In genomic region chrX:47191806-47192401, GRCh38 we compare ENCODE assay signal across 8 cellular contexts. TPM values are rescaled to one million over a fixed set of nuclear protein-coding genes. Genes with fewer than 3 reads are reported as not detected.
A peak's percentile ranks its signal among the peaks of the same experiment; 100 is the strongest.
DNase-seq lines count a peak whose midpoint lies in the region; ATAC-seq and TF ChIP-seq lines count a peak whose summit lies in the region.

No MANE protein-coding gene starts in this region.

- H3K4me3 Mint-ChIP-seq in T-helper 1 cell treated with Interleukin-12 subunit alpha and Interleukin-12 subunit beta and Interleukin-4 antibody, amounts not matched to agents 30 μg/mL and 1 μg/mL, for 36 hours, result peak overlapping the region; percentile 94

- H3K4me1 ChIP-seq in fibroblast of lung (ENCODE audit: control insufficient read depth, extremely low read depth, insufficient read depth, low read length), result peaks cover 8% of the 10 kb centered on the region
- peaks cover 22% of the 10 kb centered on the region for H3K4me1 ChIP-seq in smooth muscle cell (ENCODE audit: low read depth)

- H3K27ac ChIP-seq in RWPE1 (peak overlapping the region; percentile 87), fibroblast of lung (ENCODE audit: insufficient read depth, low read length) (no peak overlapping the region), smooth muscle cell (ENCODE audit: low read depth) (no peak overlapping the region)

- H3K9me3 Mint-ChIP-seq in T-helper 1 cell treated with Interleukin-12 subunit alpha and Interleukin-12 subunit beta and Interleukin-4 antibody, amounts not matched to agents 30 μg/mL and 1 μg/mL, for 36 hours, result no peaks in the 10 kb centered on the region

- DNase-seq in T-helper 1 cell, result no peak
- DNase-seq in RWPE1 (ENCODE audit: low spot score), result no peak
- no peak for DNase-seq in fibroblast of lung (ENCODE audit: low read depth in 2 of 2)
- DNase-seq in smooth muscle cell (lab: John Stamatoyannopoulos, UW; ENCODE audit: unreplicated experiment), result no peak
- no peak for DNase-seq in SW480 (ENCODE audit: low spot score)
- DNase-seq in NCI-H1417 (lab: John Stamatoyannopoulos, UW), result no peak

- CTCF ChIA-PET in RWPE1 (lab: Yijun Ruan, JAX), result interaction anchor here (1.1 kb wide), 1 partner anchor 331 kb away, joined by 4 read pairs; no protein-coding TSS in a partner anchor

- H3K9me3 ChIP-seq in fibroblast of lung (ENCODE audit: control insufficient read depth, insufficient read depth, low read depth, low read length) (no peaks in the 10 kb centered on the region), smooth muscle cell (replicated peaks; ENCODE audit: low read depth) (no peaks in the 10 kb centered on the region)

- no peak for TF ChIP-seq CTCF in RWPE1 (conservative IDR thresholded peaks at IDR 0.05; ENCODE audit: low read depth)
- TF ChIP-seq CTCF in fibroblast of lung (conservative IDR thresholded peaks at IDR 0.05 in 1 of 2, IDR thresholded peaks at IDR 0.05 in 1 of 2; ENCODE audit: low read depth in 1 of 2, low read length in 2 of 2), result no peak
- no peak for TF ChIP-seq CTCF in smooth muscle cell (IDR thresholded peaks at IDR 0.05; ENCODE audit: borderline replicate concordance, insufficient read depth, poor library complexity, severe bottlenecking)

- H3K9ac ChIP-seq in fibroblast of lung (ENCODE audit: insufficient read depth, low read length) (no peak overlapping the region), smooth muscle cell (ENCODE audit: low read depth) (no peak overlapping the region)

- peaks cover 43% of the 10 kb centered on the region for H3K4me1 Mint-ChIP-seq in T-helper 1 cell treated with Interleukin-12 subunit alpha and Interleukin-12 subunit beta and Interleukin-4 antibody, amounts not matched to agents 30 μg/mL and 1 μg/mL, for 36 hours (ENCODE audit: low read depth)

- peak overlapping the region; percentile 46 to 70 (median 64) for H3K4me3 ChIP-seq in fibroblast of lung (replicated peaks in 1 of 4; ENCODE audit: control extremely low read depth in 1 of 4, insufficient read depth in 1 of 4, low read depth in 3 of 4, low read length in 4 of 4)
- peak overlapping the region; percentile 62 for H3K4me3 ChIP-seq in smooth muscle cell

- no peaks in the 10 kb centered on the region for H3F3A ChIP-seq in smooth muscle cell (ENCODE audit: low read depth)

- H3K36me3 Mint-ChIP-seq in T-helper 1 cell treated with Interleukin-12 subunit alpha and Interleukin-12 subunit beta and Interleukin-4 antibody, amounts not matched to agents 30 μg/mL and 1 μg/mL, for 36 hours (ENCODE audit: low read depth), result peaks cover 6% of the 10 kb centered on the region

- no peak for ATAC-seq in HG02763 (IDR thresholded peaks at IDR 0.05; ENCODE audit: unreplicated experiment)

- H4K20me1 ChIP-seq in fibroblast of lung (ENCODE audit: control insufficient read depth, extremely low read depth, insufficient read depth, low read length) (no peaks in the 10 kb centered on the region), smooth muscle cell (ENCODE audit: low read depth) (peaks cover 28% of the 10 kb centered on the region)

- WGBS in smooth muscle cell (ENCODE audit: low lambda C conversion rate), result 48% methylated on average over 16 of the region's 16 CpGs

- H3K4me2 ChIP-seq in fibroblast of lung (ENCODE audit: extremely low read depth, insufficient read depth, low read length) (peak overlapping the region; percentile 69), smooth muscle cell (peak overlapping the region; percentile 88)

- H3K36me3 ChIP-seq in fibroblast of lung (ENCODE audit: control insufficient read depth, insufficient read depth, low read length) (peaks cover under 1% of the 10 kb centered on the region), smooth muscle cell (ENCODE audit: low read depth) (no peaks in the 10 kb centered on the region)

- peak overlapping the region; percentile 95 for H3K27ac Mint-ChIP-seq in T-helper 1 cell treated with Interleukin-12 subunit alpha and Interleukin-12 subunit beta and Interleukin-4 antibody, amounts not matched to agents 30 μg/mL and 1 μg/mL, for 36 hours

- POLR2A ChIA-PET in RWPE1 (lab: Yijun Ruan, JAX; ENCODE audit: low non-redundant PET), result interaction anchor here (1.1 kb wide), 1 partner anchor 48 kb away, joined by 4 read pairs; the partner anchor contains the start of gene NDUFB11

- no peaks in the 10 kb centered on the region for H3K27me3 Mint-ChIP-seq in T-helper 1 cell treated with Interleukin-12 subunit alpha and Interleukin-12 subunit beta and Interleukin-4 antibody, amounts not matched to agents 30 μg/mL and 1 μg/mL, for 36 hours (ENCODE audit: low read depth)

- H3K27me3 ChIP-seq in fibroblast of lung (ENCODE audit: control insufficient read depth, insufficient read depth, low read length) (no peaks in the 10 kb centered on the region), smooth muscle cell (ENCODE audit: low read depth) (no peaks in the 10 kb centered on the region)

- H3K79me2 ChIP-seq in fibroblast of lung (ENCODE audit: control insufficient read depth, insufficient read depth, low read length) (peaks cover 31% of the 10 kb centered on the region), smooth muscle cell (ENCODE audit: low read depth) (peaks cover 32% of the 10 kb centered on the region)

- H2AFZ ChIP-seq in fibroblast of lung (ENCODE audit: low read length) (no peak overlapping the region), smooth muscle cell (ENCODE audit: low read depth) (no peak overlapping the region)

RNA-seq across cellular contexts. Expression of gene UBA1, which starts 1.7 kb away (rescaled TPM):
- total RNA-seq in fibroblast of lung (75.2 and 135 TPM in 2 replicates), smooth muscle cell (223 and 233 TPM in 2 replicates)
- polyA plus RNA-seq in fibroblast of lung (158 and 303 TPM in 2 replicates), smooth muscle cell (243 and 246 TPM in 2 replicates)
- 188 and 340 TPM in 2 replicates for polyA plus RNA-seq in fibroblast of lung (2012)
- polyA minus RNA-seq in fibroblast of lung (ENCODE audit: low replicate concordance), result 759 and 1,104 TPM in 2 replicates

RNA-seq across cellular contexts. Expression of gene CDK16, which starts 26.6 kb away (rescaled TPM):
- 34.2 and 57.6 TPM in 2 replicates for total RNA-seq in fibroblast of lung
- 104 and 135 TPM in 2 replicates for polyA plus RNA-seq in fibroblast of lung
- polyA plus RNA-seq in fibroblast of lung (2012), result 97.8 and 126 TPM in 2 replicates
- 291 and 368 TPM in 2 replicates for polyA minus RNA-seq in fibroblast of lung (ENCODE audit: low replicate concordance)
- 118 and 176 TPM in 2 replicates for total RNA-seq in smooth muscle cell
- 269 and 270 TPM in 2 replicates for polyA plus RNA-seq in smooth muscle cell

RNA-seq across cellular contexts. Expression of gene USP11, which starts 40.9 kb away (rescaled TPM):
- total RNA-seq in fibroblast of lung (37.0 and 47.9 TPM in 2 replicates), smooth muscle cell (80.6 and 84.0 TPM in 2 replicates)
- polyA plus RNA-seq in fibroblast of lung (24.6 and 26.1 TPM in 2 replicates), smooth muscle cell (211 and 221 TPM in 2 replicates)
- 45.7 and 45.9 TPM in 2 replicates for polyA plus RNA-seq in fibroblast of lung (2012)
- polyA minus RNA-seq in fibroblast of lung (ENCODE audit: low replicate concordance), result 144 and 168 TPM in 2 replicates

RNA-seq across cellular contexts. Expression of gene RBM10, which starts 46.9 kb away (rescaled TPM):
- total RNA-seq in fibroblast of lung (39.5 and 50.0 TPM in 2 replicates), smooth muscle cell (17.6 and 18.3 TPM in 2 replicates)
- polyA plus RNA-seq in fibroblast of lung (14.9 and 21.2 TPM in 2 replicates), smooth muscle cell (39.2 and 42.7 TPM in 2 replicates)
- polyA plus RNA-seq in fibroblast of lung (2012), result 22.7 and 36.0 TPM in 2 replicates
- 46.4 and 61.5 TPM in 2 replicates for polyA minus RNA-seq in fibroblast of lung (ENCODE audit: low replicate concordance)

RNA-seq across cellular contexts. Expression of gene NDUFB11, which starts 47.4 kb away (rescaled TPM):
- total RNA-seq in fibroblast of lung (55.0 and 72.7 TPM in 2 replicates), smooth muscle cell (67.4 and 82.6 TPM in 2 replicates)
- polyA plus RNA-seq in fibroblast of lung (38.9 and 44.0 TPM in 2 replicates), smooth muscle cell (167 and 178 TPM in 2 replicates)
- polyA plus RNA-seq in fibroblast of lung (2012), result 92.3 and 104 TPM in 2 replicates
- 91.5 and 109 TPM in 2 replicates for polyA minus RNA-seq in fibroblast of lung (ENCODE audit: low replicate concordance)
